Comparison of ENCODE assay signal across 23 cellular contexts in genomic region chr14:103862393-103862782, GRCh38. TPM values are rescaled to one million over a fixed set of nuclear protein-coding genes. Genes with fewer than 3 reads are reported as not detected.
DNase-seq lines count a peak whose midpoint lies in the region; ATAC-seq and TF ChIP-seq lines count a peak whose summit lies in the region.
"Had no signal": no experiment of that assay in that cellular context is flagged by ENCODE, and none has a peak within 500 bp of the region (broad histone marks: within the 10 kb centered on the region; RNA-seq: fewer than 3 reads in every experiment).

No MANE protein-coding gene starts in this region.

- H3F3A ChIP-seq in PC-9 (ENCODE audit: insufficient read depth, low read depth) = no peaks in the 10 kb centered on the region

- peak overlapping the region; percentile 35 for H3K4me3 ChIP-seq in WI38 (ENCODE audit: low read depth, low read length)
- no peak overlapping the region for H3K4me3 ChIP-seq in left lung
- H3K4me3 ChIP-seq in PC-9 = no peak overlapping the region
- H3K4me3 ChIP-seq: body of pancreas had no signal

- no peaks in the 10 kb centered on the region for H4K20me1 ChIP-seq in PC-9 (ENCODE audit: insufficient read depth)

- DNase-seq in AG20443 (ENCODE audit: low spot score) = peak; percentile 6
- no peak for DNase-seq in HFFc6
- DNase-seq in left lung = no peak
- no peak for DNase-seq in UCSD-AML1 (lab: John Stamatoyannopoulos, UW; ENCODE audit: unreplicated experiment)
- DNase-seq in anterior cingulate cortex (lab: John Stamatoyannopoulos, UW) = no peak
- no peak for DNase-seq in PC-9
- DNase-seq: activated CD4-positive, CD25-positive, alpha-beta regulatory T cell treated with anti-CD3 and anti-CD28 coated beads, Interleukin-2, amount 50 U/mL, for 72 hours; activated CD8-positive, alpha-beta memory T cell treated with anti-CD3 and anti-CD28 coated beads, Interleukin-2, amount 50 U/mL, for 4 hours; activated naive CD4-positive, alpha-beta T cell treated with anti-CD3 and anti-CD28 coated beads, Interleukin-2, amount 10 ng/mL, durations not matched to agents 7 days and 5 days; body of pancreas; Calu3; erythroblast; head of caudate nucleus; Karpas-422; kidney glomerular epithelial cell; NCI-H1930; NCI-H748 treated with DMSO at 0.1 percent for 48 hours; RPMI8226; stimulated activated CD4-positive, alpha-beta T cell treated with anti-CD3 and anti-CD28 coated beads, Interleukin-15, amount 100 ng/mL, for 24 hours had no signal

- peaks cover 20% of the 10 kb centered on the region for H3K27me3 Mint-ChIP-seq in HFFc6 (ENCODE audit: insufficient read depth)

- intact Hi-C loops in left lung (cut with DNase I) (no loop called here), PC-9 (cut with micrococcal nuclease; ENCODE audit: unreplicated experiment) (no loop called here)

- no peaks in the 10 kb centered on the region for H3K9me3 ChIP-seq in left lung
- no peaks in the 10 kb centered on the region for H3K9me3 ChIP-seq in PC-9 (ENCODE audit: insufficient read depth, low read depth)
- H3K9me3 ChIP-seq: body of pancreas had no signal

- no peak overlapping the region for H3K27ac ChIP-seq in left lung
- no peak overlapping the region for H3K27ac ChIP-seq in PC-9
- H3K27ac ChIP-seq: body of pancreas, HL-60 had no signal

- H3K36me3 ChIP-seq in left lung = no peaks in the 10 kb centered on the region
- H3K36me3 ChIP-seq in PC-9 (ENCODE audit: low read depth) = no peaks in the 10 kb centered on the region

- no TSS peak for BruUV-seq in PC-9 (replicated peaks; lab: Mats Ljungman, UMichigan)

- H3K27me3 ChIP-seq in left lung = no peaks in the 10 kb centered on the region
- no peaks in the 10 kb centered on the region for H3K27me3 ChIP-seq in PC-9 (ENCODE audit: insufficient read depth, low read depth)
- H3K27me3 ChIP-seq: body of pancreas had no signal

- no peak overlapping the region for H3K27ac Mint-ChIP-seq in HFFc6
- H3K27ac Mint-ChIP-seq: activated naive CD4-positive, alpha-beta T cell treated with anti-CD3 and anti-CD28 coated beads, Interleukin-2, amount 10 ng/mL, durations not matched to agents 7 days and 5 days; dendritic cell treated with granulocyte-macrophage colony-stimulating factor and Interleukin-4, amounts not matched to agents 40 ng/mL and 50 ng/mL, for 4 days had no signal

- no peak overlapping the region for H2AFZ ChIP-seq in PC-9

- H3K4me1 ChIP-seq in left lung (peaks cover 0 to 18% of the 10 kb centered on the region in 2 donors), PC-9 (replicated peaks; ENCODE audit: insufficient read depth) (no peaks in the 10 kb centered on the region)

- H3K4me1 Mint-ChIP-seq in HFFc6 (ENCODE audit: low read depth) = no peaks in the 10 kb centered on the region; the same call in 1 of the 2 replicates
- H3K4me1 Mint-ChIP-seq: activated naive CD4-positive, alpha-beta T cell treated with anti-CD3 and anti-CD28 coated beads, Interleukin-2, amount 10 ng/mL, durations not matched to agents 7 days and 5 days had no signal

- no peaks in the 10 kb centered on the region for H3K9me3 Mint-ChIP-seq in HFFc6
- H3K9me3 Mint-ChIP-seq: activated naive CD4-positive, alpha-beta T cell treated with anti-CD3 and anti-CD28 coated beads, Interleukin-2, amount 10 ng/mL, durations not matched to agents 7 days and 5 days; dendritic cell treated with granulocyte-macrophage colony-stimulating factor and Interleukin-4, amounts not matched to agents 40 ng/mL and 50 ng/mL, for 4 days had no signal

- H3K79me2 ChIP-seq in PC-9 (ENCODE audit: low read depth) = no peaks in the 10 kb centered on the region

- H3K4me2 ChIP-seq in PC-9 = no peak overlapping the region

- TF ChIP-seq CTCF in HFFc6 (IDR thresholded peaks at IDR 0.05) (no peak), WI38 (IDR thresholded peaks at IDR 0.05; ENCODE audit: low read depth, low read length) (no peak), left lung (IDR thresholded peaks at IDR 0.05) (no peak), PC-9 (conservative IDR thresholded peaks at IDR 0.05) (no peak)

- no peaks in the 10 kb centered on the region for H3K36me3 Mint-ChIP-seq in HFFc6 (ENCODE audit: low read depth)
- H3K36me3 Mint-ChIP-seq: activated naive CD4-positive, alpha-beta T cell treated with anti-CD3 and anti-CD28 coated beads, Interleukin-2, amount 10 ng/mL, durations not matched to agents 7 days and 5 days had no signal

- ATAC-seq in left lung (peak; percentile 52), HG03196 (IDR thresholded peaks at IDR 0.05; ENCODE audit: unreplicated experiment) (no peak)

- H3K9me2 ChIP-seq in PC-9 (ENCODE audit: insufficient read depth) = no peaks in the 10 kb centered on the region

- CTCF ChIA-PET in PC-9 (lab: Charles Lee) = interaction anchor here (0.9 kb wide), 1 partner anchor 38 kb away, joined by 8 read pairs; no protein-coding TSS in a partner anchor

- H3K4me3 Mint-ChIP-seq in HFFc6 = peak overlapping the region; percentile 66; the same call in 1 of the 2 replicates
- H3K4me3 Mint-ChIP-seq: activated naive CD4-positive, alpha-beta T cell treated with anti-CD3 and anti-CD28 coated beads, Interleukin-2, amount 10 ng/mL, durations not matched to agents 7 days and 5 days; dendritic cell treated with granulocyte-macrophage colony-stimulating factor and Interleukin-4, amounts not matched to agents 40 ng/mL and 50 ng/mL, for 4 days had no signal

- POLR2A ChIA-PET in PC-9 (lab: Charles Lee; ENCODE audit: unreplicated experiment) = no interaction called here

RNA-seq across cellular contexts. Expression of gene PPP1R13B, which starts 15.0 kb away (rescaled TPM):
- total RNA-seq in HFFc6 (2021; fragmentation: NEBNext Ultra II Directional; extraction: Animal tissue kit (Norgen Biotek cat#: 25700)) = 1 to 10 TPM; 5.1 to 6.2 (median 5.5) TPM
- total RNA-seq in left lung = 10 to 100 TPM; 48.0 to 57.8 TPM
- 26.5 and 36.5 TPM in 2 replicates for total RNA-seq in PC-9 (2021)
